In the genomic region with DNA sequence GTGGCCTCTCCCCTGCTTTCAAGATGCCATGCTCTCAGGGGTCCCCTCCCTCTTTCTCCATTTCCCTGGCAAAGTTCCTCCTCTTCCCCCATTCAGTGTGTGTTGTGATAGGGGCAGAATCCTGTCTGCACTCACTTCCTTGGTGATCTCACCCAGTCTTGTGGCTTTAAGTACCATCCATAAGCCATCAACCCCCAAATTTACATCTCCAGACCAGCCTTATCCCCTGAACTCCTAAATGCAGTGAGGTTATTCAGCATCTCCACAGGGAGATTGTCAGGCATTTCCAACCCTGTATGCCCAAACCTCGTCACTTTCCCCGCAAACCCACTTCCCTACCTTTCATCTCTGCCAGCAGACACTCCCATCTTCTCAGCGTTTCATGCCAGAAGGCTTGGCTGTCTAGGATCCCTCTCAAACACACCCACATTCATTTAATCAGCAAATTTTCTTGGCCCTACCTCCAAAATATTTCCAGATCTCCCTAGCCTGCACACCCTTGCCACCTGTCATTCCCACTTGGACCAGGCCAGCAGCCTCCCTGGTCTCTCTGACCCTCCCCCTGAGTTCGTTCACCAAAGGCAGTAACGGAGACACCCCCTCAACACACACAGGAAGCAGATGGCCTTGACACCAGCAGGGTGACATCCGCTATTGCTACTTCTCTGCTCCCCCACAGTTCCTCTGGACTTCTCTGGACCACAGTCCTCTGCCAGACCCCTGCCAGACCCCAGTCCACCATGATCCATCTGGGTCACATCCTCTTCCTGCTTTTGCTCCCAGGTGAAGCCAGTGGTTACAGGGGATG, we compare ENCODE assay signal across 9 cellular contexts. TPM values are rescaled to one million over a fixed set of nuclear protein-coding genes. Genes with fewer than 3 reads are reported as not detected.
DNase-seq lines count a peak whose midpoint lies in the region; ATAC-seq, FAIRE-seq and TF ChIP-seq lines count a peak whose summit lies in the region.
"Had no signal": no experiment of that assay in that cellular context is flagged by ENCODE, and none has a peak within 500 bp of the region (broad histone marks: within the 10 kb centered on the region; RNA-seq: fewer than 3 reads in every experiment).

HCST (plus strand) TSS at position 676 of the 808 bp plus-strand sequence; CDS start at position 741, 65 bp downstream.

- H3K36me3 ChIP-seq in left ventricle myocardium inferior (no peaks in the 10 kb centered on the region), SK-N-MC (ENCODE audit: insufficient read depth, low read length) (no peaks in the 10 kb centered on the region; the same call in 1 of the 2 replicates), bronchial epithelial cell (ENCODE audit: control insufficient read depth, insufficient read depth, low read length) (peaks cover 4% of the 10 kb centered on the region)

- in situ Hi-C loops in GM13976 (cut with MboI; ENCODE audit: low sequenced_read_pairs, unreplicated experiment) = no loop called here

- H3K9ac ChIP-seq in SK-N-MC (ENCODE audit: insufficient read length) = no peak within 1 kb of the TSS

- peak within 1 kb of the TSS; percentile 86 for H3K4me3 ChIP-seq in left ventricle myocardium inferior
- peak within 1 kb of the TSS; percentile 59 for H3K4me3 ChIP-seq in SK-N-MC
- H3K4me3 ChIP-seq in bronchial epithelial cell (ENCODE audit: low read depth, low read length) = no peak within 1 kb of the TSS
- peak within 1 kb of the TSS; percentile 98 for H3K4me3 ChIP-seq in mononuclear cell (ENCODE audit: low read length)

- H3K9me3 ChIP-seq in left ventricle myocardium inferior (replicated peaks) (no peaks in the 10 kb centered on the region), SK-N-MC (ENCODE audit: low read depth, low read length) (no peaks in the 10 kb centered on the region), mononuclear cell (ENCODE audit: low read depth, low read length) (no peaks in the 10 kb centered on the region)

- DNase-seq in left ventricle myocardium inferior (no peak), left cardiac atrium (no peak), SK-N-MC (ENCODE audit: low read depth, low spot score) (no peak), bronchial epithelial cell (ENCODE audit: low read depth) (peak; percentile 29), GM13976 (ENCODE audit: low spot score) (no peak), NCI-H2081 (lab: John Stamatoyannopoulos, UW) (no peak)

- intact Hi-C loops in left ventricle myocardium inferior (cut with micrococcal nuclease) = no loop called here
- intact Hi-C loops in left cardiac atrium (cut with DNase I) = no loop called here

- no peak for ATAC-seq in left cardiac atrium
- no peak for ATAC-seq in HG03439 (IDR thresholded peaks at IDR 0.05; ENCODE audit: unreplicated experiment)

- FAIRE-seq in bronchial epithelial cell (lab: Jason Lieb, UNC) = no peak

- H3K27me3 ChIP-seq in left ventricle myocardium inferior (ENCODE audit: low read depth) = no peaks in the 10 kb centered on the region
- no peaks in the 10 kb centered on the region for H3K27me3 ChIP-seq in bronchial epithelial cell (ENCODE audit: control insufficient read depth, insufficient read depth, low read length)
- no peaks in the 10 kb centered on the region for H3K27me3 ChIP-seq in mononuclear cell (ENCODE audit: insufficient read depth, low read length)

- H3K4me1 ChIP-seq in left ventricle myocardium inferior (peaks cover 33% of the 10 kb centered on the region), mononuclear cell (ENCODE audit: insufficient read depth, low read length) (peaks cover 83% of the 10 kb centered on the region)

- no peak for TF ChIP-seq CTCF in left ventricle myocardium inferior (IDR thresholded peaks at IDR 0.05; ENCODE audit: borderline replicate concordance)
- TF ChIP-seq CTCF in bronchial epithelial cell (IDR thresholded peaks at IDR 0.05; ENCODE audit: insufficient read depth, low read length, severe bottlenecking) = no peak
- no peak for TF ChIP-seq CTCF in GM13976 (IDR thresholded peaks at IDR 0.05; ENCODE audit: borderline replicate concordance, control extremely low read depth, extremely low read depth, insufficient read depth, missing control alignments)

- H3K27ac ChIP-seq in left ventricle myocardium inferior (replicated peaks) (peak within 1 kb of the TSS; percentile 77), SK-N-MC (no peak within 1 kb of the TSS)

RNA-seq across cellular contexts. Expression of gene HCST, which starts in this region (rescaled TPM):
- total RNA-seq in left ventricle myocardium inferior (2.3 TPM), left cardiac atrium (10 to 100 TPM in 1 of 2 donors, 1 to 10 TPM in 1; 6.9 to 15.5 TPM), bronchial epithelial cell (1.3 TPM in 1 of 2 replicates, not detected in the other), mononuclear cell (58.1 TPM)
- total RNA-seq: renal cortical epithelial cell had no signal
